Comparison of ENCODE assay signal across 1 cellular context in genomic region chr1:25615563-25616079, GRCh38.
TF ChIP-seq lines count a peak whose summit lies in the region.

No MANE protein-coding gene starts in this region.

TF ChIP-seq in GM23338, 12 proteins besides CTCF, POLR2A, EP300 and RAD21 (continued from another document):
- no peak for TF ChIP-seq ZNF462 (CRISPR knock-in tag; IDR thresholded peaks at IDR 0.05)
- TF ChIP-seq STAT1 (IDR thresholded peaks at IDR 0.05; ENCODE audit: unreplicated experiment) = no peak
- no peak for TF ChIP-seq ZNF114 (CRISPR knock-in tag; IDR thresholded peaks at IDR 0.05)
- TF ChIP-seq NANOG (IDR thresholded peaks at IDR 0.05; ENCODE audit: borderline replicate concordance) = no peak
- TF ChIP-seq ZNF331 (CRISPR knock-in tag; IDR thresholded peaks at IDR 0.05; ENCODE audit: low read depth) = no peak
- no peak for TF ChIP-seq EZH2 (IDR thresholded peaks at IDR 0.05; ENCODE audit: low read depth, unreplicated experiment)
